ENCODE assay signal across 5 cellular contexts in genomic region chr1:148452845-148453244, GRCh38. TPM values are rescaled to one million over a fixed set of nuclear protein-coding genes. Genes with fewer than 3 reads are reported as not detected.
"Had no signal": no experiment of that assay in that cellular context is flagged by ENCODE, and none has a peak within 500 bp of the region (broad histone marks: within the 10 kb centered on the region; RNA-seq: fewer than 3 reads in every experiment).

No MANE protein-coding gene starts in this region.

RNA-seq across cellular contexts. Expression of gene PPIAL4G, which starts 30.3 kb away (rescaled TPM):
- total RNA-seq: cardiac muscle cell, right atrium auricular region, tibial nerve had no signal
- polyA plus RNA-seq: aorta, cardiac muscle cell, liver had no signal
